Comparison of ENCODE assay signal across 21 cellular contexts in the genomic region with DNA sequence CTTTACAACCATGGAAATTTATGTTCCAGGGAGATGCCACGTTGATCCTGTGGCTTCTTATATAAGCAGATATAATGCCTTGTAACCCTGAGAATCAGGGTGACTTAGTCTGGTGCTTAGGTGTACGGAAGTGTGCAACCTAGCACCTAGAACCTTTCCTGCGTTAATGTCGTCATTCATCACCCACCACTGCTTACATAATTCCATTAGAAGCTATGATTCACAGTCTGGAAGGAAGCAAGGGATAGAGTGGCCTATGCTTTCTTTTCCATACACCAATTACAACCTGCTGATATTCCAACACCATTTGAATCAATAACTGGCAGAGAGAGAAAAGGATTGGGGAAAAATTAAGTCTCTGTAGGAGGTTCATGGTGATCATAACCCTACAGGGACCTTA. TPM values are rescaled to one million over a fixed set of nuclear protein-coding genes. Genes with fewer than 3 reads are reported as not detected.
DNase-seq lines count a peak whose midpoint lies in the region; ATAC-seq and TF ChIP-seq lines count a peak whose summit lies in the region.
"Had no signal": no experiment of that assay in that cellular context is flagged by ENCODE, and none has a peak within 500 bp of the region (broad histone marks: within the 10 kb centered on the region; RNA-seq: fewer than 3 reads in every experiment).

No MANE protein-coding gene starts in this region.

- peaks cover 0 to 3% of the 10 kb centered on the region in 2 donors for H3K4me1 ChIP-seq in breast epithelium
- no peaks in the 10 kb centered on the region for H3K4me1 ChIP-seq in transverse colon
- no peaks in the 10 kb centered on the region for H3K4me1 ChIP-seq in Peyer's patch

- H3K4me1 Mint-ChIP-seq in MCF 10A (ENCODE audit: insufficient read depth, unreplicated experiment): peaks cover 50% of the 10 kb centered on the region

- H3K27me3 ChIP-seq in breast epithelium (no peaks in the 10 kb centered on the region), transverse colon (no peaks in the 10 kb centered on the region), Peyer's patch (no peaks in the 10 kb centered on the region)

- H3K9me3 ChIP-seq in breast epithelium: no peaks in the 10 kb centered on the region
- H3K9me3 ChIP-seq in transverse colon: no peaks in the 10 kb centered on the region
- H3K9me3 ChIP-seq in Peyer's patch: no peaks in the 10 kb centered on the region

- H3K4me3 Mint-ChIP-seq in MCF 10A (ENCODE audit: unreplicated experiment): no peak overlapping the region

- in situ Hi-C loops in transverse colon (cut with MboI; ENCODE audit: low pct_ligation_motif_present in 1 of 4, low pct_unique_long_range_greater_than_20kb in 1 of 4, low sequenced_read_pairs in 3 of 4): no loop called here

- TF ChIP-seq POLR2A in breast epithelium (IDR thresholded peaks at IDR 0.05) (no peak), transverse colon (IDR thresholded peaks at IDR 0.05) (no peak), Peyer's patch (IDR thresholded peaks at IDR 0.05) (no peak)

- WGBS in transverse colon (ENCODE audit: low coverage in 1 of 2), 2 donors: 83 to 84% methylated on average over 4 of the region's 4 CpGs

- H3K4me3 ChIP-seq in breast epithelium (no peak overlapping the region), epithelial cell of esophagus (ENCODE audit: low read length) (no peak overlapping the region), transverse colon (no peak overlapping the region), Peyer's patch (no peak overlapping the region)

- H3K27ac Mint-ChIP-seq in MCF 10A (ENCODE audit: low read depth, unreplicated experiment): no peak overlapping the region

- CTCF ChIA-PET in MCF 10A (lab: Yijun Ruan, JAX): no interaction called here

- ATAC-seq in SK-N-SH treated with all-trans-retinoic acid at 6 μM for 48 hours: peak; percentile 15; the same call in 2 of the 3 replicates

- no peak for TF ChIP-seq EP300 in transverse colon (IDR thresholded peaks at IDR 0.05; ENCODE audit: low read depth)

- H3K27me3 Mint-ChIP-seq in MCF 10A (ENCODE audit: insufficient read depth, unreplicated experiment): no peaks in the 10 kb centered on the region

- peak; percentile 68 for DNase-seq in MCF 10A (ENCODE audit: unreplicated experiment)
- no peak for DNase-seq in breast epithelium (ENCODE audit: low spot score in 2 of 2)
- peak; percentile 74 for DNase-seq in epithelial cell of esophagus (ENCODE audit: low read depth)
- no peak for DNase-seq in NCI-H2081 (lab: John Stamatoyannopoulos, UW)
- no peak for DNase-seq in transverse colon
- no peak for DNase-seq in stimulated activated CD4-positive, alpha-beta T cell treated with anti-CD3 and anti-CD28 coated beads, Interleukin-1b, Interleukin-23, amount 100 ng/mL, for 48 hours
- no peak for DNase-seq in Peyer's patch
- DNase-seq: 8988T; C1 segment of cervical spinal cord; DMS 273 treated with DMSO at 0.1 percent for 48 hours; Kasumi-1; MV-4-11; NCI-H1436 treated with DMSO at 0.1 percent for 48 hours; NCI-H2107; NCI-H345; NCI-H69; NK-92 treated with Interleukin-12 subunit alpha and Interleukin-12 subunit beta, amount 100 ng/mL, for 24 hours; OCI-M1; SHP77 had no signal

- POLR2A ChIA-PET in MCF 10A (lab: Yijun Ruan, JAX): interaction anchor here (0.7 kb wide), 1 partner anchor 129 kb away, joined by 3 read pairs; no protein-coding TSS in a partner anchor

- no peak for TF ChIP-seq CTCF in MCF 10A (IDR thresholded peaks at IDR 0.05; ENCODE audit: unreplicated experiment)
- TF ChIP-seq CTCF in breast epithelium (IDR thresholded peaks at IDR 0.05): no peak
- TF ChIP-seq CTCF in epithelial cell of esophagus (IDR thresholded peaks at IDR 0.05; ENCODE audit: insufficient read depth, low read depth, low read length, missing control alignments): no peak
- no peak for TF ChIP-seq CTCF in transverse colon (IDR thresholded peaks at IDR 0.05)
- TF ChIP-seq CTCF in Peyer's patch (IDR thresholded peaks at IDR 0.05): no peak

- H3K9me3 Mint-ChIP-seq in MCF 10A (ENCODE audit: unreplicated experiment): peaks cover 7% of the 10 kb centered on the region

- intact Hi-C loops in MCF 10A (cut with micrococcal nuclease) (no loop called here), breast epithelium (cut with DNase I; ENCODE audit: low total_unique reads) (no loop called here), transverse colon (cut with DNase I; ENCODE audit: low total_unique reads) (no loop called here)

- H3K27ac ChIP-seq in breast epithelium (no peak overlapping the region), transverse colon (no peak overlapping the region), Peyer's patch (no peak overlapping the region)

- H3K36me3 ChIP-seq in breast epithelium (no peaks in the 10 kb centered on the region), transverse colon (no peaks in the 10 kb centered on the region), Peyer's patch (no peaks in the 10 kb centered on the region)

- BruUV-seq in MCF 10A (replicated peaks; lab: Mats Ljungman, UMichigan): no TSS peak

- H3K36me3 Mint-ChIP-seq in MCF 10A (ENCODE audit: insufficient read depth, unreplicated experiment): peaks cover 11% of the 10 kb centered on the region

TF ChIP-seq in SK-N-SH treated with all-trans-retinoic acid at 6 μM for 48 hours, 23 proteins besides CTCF, POLR2A, EP300 and RAD21 (continues in another document):
- TF ChIP-seq ZFP3 (CRISPR knock-in tag; IDR thresholded peaks at IDR 0.05) (no peak), TOX (CRISPR knock-in tag; IDR thresholded peaks at IDR 0.05; ENCODE audit: borderline replicate concordance) (no peak), BACH2 (CRISPR knock-in tag; IDR thresholded peaks at IDR 0.05; ENCODE audit: borderline replicate concordance) (no peak)
- TF ChIP-seq, protein P1, sequence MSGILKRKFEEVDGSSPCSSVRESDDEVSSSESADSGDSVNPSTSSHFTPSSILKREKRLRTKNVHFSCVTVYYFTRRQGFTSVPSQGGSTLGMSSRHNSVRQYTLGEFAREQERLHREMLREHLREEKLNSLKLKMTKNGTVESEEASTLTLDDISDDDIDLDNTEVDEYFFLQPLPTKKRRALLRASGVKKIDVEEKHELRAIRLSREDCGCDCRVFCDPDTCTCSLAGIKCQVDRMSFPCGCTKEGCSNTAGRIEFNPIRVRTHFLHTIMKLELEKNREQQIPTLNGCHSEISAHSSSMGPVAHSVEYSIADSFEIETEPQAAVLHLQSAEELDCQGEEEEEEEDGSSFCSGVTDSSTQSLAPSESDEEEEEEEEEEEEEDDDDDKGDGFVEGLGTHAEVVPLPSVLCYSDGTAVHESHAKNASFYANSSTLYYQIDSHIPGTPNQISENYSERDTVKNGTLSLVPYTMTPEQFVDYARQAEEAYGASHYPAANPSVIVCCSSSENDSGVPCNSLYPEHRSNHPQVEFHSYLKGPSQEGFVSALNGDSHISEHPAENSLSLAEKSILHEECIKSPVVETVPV (CRISPR knock-in tag; IDR thresholded peaks at IDR 0.05): no peak
- TF ChIP-seq, protein P2, sequence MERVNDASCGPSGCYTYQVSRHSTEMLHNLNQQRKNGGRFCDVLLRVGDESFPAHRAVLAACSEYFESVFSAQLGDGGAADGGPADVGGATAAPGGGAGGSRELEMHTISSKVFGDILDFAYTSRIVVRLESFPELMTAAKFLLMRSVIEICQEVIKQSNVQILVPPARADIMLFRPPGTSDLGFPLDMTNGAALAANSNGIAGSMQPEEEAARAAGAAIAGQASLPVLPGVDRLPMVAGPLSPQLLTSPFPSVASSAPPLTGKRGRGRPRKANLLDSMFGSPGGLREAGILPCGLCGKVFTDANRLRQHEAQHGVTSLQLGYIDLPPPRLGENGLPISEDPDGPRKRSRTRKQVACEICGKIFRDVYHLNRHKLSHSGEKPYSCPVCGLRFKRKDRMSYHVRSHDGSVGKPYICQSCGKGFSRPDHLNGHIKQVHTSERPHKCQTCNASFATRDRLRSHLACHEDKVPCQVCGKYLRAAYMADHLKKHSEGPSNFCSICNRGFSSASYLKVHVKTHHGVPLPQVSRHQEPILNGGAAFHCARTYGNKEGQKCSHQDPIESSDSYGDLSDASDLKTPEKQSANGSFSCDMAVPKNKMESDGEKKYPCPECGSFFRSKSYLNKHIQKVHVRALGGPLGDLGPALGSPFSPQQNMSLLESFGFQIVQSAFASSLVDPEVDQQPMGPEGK (CRISPR knock-in tag; IDR thresholded peaks at IDR 0.05; ENCODE audit: borderline replicate concordance): no peak
- TF ChIP-seq, protein P3, sequence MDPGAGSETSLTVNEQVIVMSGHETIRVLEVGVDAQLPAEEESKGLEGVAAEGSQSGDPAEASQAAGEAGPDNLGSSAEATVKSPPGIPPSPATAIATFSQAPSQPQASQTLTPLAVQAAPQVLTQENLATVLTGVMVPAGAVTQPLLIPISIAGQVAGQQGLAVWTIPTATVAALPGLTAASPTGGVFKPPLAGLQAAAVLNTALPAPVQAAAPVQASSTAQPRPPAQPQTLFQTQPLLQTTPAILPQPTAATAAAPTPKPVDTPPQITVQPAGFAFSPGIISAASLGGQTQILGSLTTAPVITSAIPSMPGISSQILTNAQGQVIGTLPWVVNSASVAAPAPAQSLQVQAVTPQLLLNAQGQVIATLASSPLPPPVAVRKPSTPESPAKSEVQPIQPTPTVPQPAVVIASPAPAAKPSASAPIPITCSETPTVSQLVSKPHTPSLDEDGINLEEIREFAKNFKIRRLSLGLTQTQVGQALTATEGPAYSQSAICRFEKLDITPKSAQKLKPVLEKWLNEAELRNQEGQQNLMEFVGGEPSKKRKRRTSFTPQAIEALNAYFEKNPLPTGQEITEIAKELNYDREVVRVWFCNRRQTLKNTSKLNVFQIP (CRISPR knock-in tag; IDR thresholded peaks at IDR 0.05; ENCODE audit: borderline replicate concordance, low read depth): no peak

RNA-seq across cellular contexts. Expression of a gene that starts 17.3 kb away (rescaled TPM):
- total RNA-seq in MCF 10A (2022): 17.0 and 36.2 TPM in 2 replicates
- total RNA-seq in breast epithelium: 10 to 100 TPM in 1 of 3 donors, 1 to 10 TPM in 1, under 1 TPM in 1; 0.64 to 33.7 (median 2.6) TPM
- 1 to 10 TPM in 1 of 4 donors, under 1 TPM in 1, not detected in 2; 0.55 to 1.1 TPM for total RNA-seq in transverse colon
- total RNA-seq in Peyer's patch: 10 to 100 TPM in 1 of 4 donors, not detected in 3; 25.6 TPM
- total RNA-seq: H1 had no signal

Comparison
In these comparisons a context has a peak if more than half of its experiments do, and no peak if none do; other contexts are left out.
1. DNase-seq: peak in MCF 10A (single experiment) and epithelial cell of esophagus (single experiment); none in breast epithelium (0 of 2), NCI-H2081 (0 of 2), transverse colon (single experiment), stimulated activated CD4-positive, alpha-beta T cell treated with anti-CD3 and anti-CD28 coated beads, Interleukin-1b, Interleukin-23, amount 100 ng/mL, for 48 hours (single experiment) and Peyer's patch (0 of 3).